ENCODE assay signal across 2 cellular contexts in the genomic region with DNA sequence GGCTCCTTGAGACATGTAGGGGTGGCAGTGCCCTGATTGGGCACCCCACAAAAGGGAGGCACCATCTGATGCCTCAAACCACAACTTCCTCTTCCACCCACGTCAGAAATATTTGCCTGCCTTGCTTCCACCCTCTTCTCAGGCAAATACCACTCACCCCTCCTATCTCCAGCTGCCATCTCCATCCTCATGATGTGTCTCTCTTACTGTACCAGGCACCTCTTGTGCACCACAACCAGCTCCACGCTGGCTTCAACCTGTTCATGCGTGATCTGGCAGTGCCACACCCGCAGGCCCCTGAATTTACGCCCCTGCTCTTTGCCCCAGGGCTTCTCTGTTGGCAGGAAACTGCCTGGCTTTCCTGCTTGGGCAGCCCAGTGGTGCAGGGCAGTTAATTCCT.
TF ChIP-seq lines count a peak whose summit lies in the region.

No MANE protein-coding gene starts in this region.

TF ChIP-seq in HCT116, 20 proteins besides CTCF, POLR2A, EP300 and RAD21:
- TF ChIP-seq YY1 (IDR thresholded peaks at IDR 0.05; ENCODE audit: extremely low read depth, insufficient replicate concordance, low read depth, low read length), result no peak
- TF ChIP-seq, protein P1, sequence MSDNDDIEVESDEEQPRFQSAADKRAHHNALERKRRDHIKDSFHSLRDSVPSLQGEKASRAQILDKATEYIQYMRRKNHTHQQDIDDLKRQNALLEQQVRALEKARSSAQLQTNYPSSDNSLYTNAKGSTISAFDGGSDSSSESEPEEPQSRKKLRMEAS (IDR thresholded peaks at IDR 0.05), result no peak
- TF ChIP-seq SP1 (IDR thresholded peaks at IDR 0.05; ENCODE audit: low read depth), result no peak
- no peak for TF ChIP-seq FOSL1 (IDR thresholded peaks at IDR 0.05; ENCODE audit: low read depth)
- TF ChIP-seq SRF (IDR thresholded peaks at IDR 0.05; ENCODE audit: low read depth), result no peak
- TF ChIP-seq, protein P2, sequence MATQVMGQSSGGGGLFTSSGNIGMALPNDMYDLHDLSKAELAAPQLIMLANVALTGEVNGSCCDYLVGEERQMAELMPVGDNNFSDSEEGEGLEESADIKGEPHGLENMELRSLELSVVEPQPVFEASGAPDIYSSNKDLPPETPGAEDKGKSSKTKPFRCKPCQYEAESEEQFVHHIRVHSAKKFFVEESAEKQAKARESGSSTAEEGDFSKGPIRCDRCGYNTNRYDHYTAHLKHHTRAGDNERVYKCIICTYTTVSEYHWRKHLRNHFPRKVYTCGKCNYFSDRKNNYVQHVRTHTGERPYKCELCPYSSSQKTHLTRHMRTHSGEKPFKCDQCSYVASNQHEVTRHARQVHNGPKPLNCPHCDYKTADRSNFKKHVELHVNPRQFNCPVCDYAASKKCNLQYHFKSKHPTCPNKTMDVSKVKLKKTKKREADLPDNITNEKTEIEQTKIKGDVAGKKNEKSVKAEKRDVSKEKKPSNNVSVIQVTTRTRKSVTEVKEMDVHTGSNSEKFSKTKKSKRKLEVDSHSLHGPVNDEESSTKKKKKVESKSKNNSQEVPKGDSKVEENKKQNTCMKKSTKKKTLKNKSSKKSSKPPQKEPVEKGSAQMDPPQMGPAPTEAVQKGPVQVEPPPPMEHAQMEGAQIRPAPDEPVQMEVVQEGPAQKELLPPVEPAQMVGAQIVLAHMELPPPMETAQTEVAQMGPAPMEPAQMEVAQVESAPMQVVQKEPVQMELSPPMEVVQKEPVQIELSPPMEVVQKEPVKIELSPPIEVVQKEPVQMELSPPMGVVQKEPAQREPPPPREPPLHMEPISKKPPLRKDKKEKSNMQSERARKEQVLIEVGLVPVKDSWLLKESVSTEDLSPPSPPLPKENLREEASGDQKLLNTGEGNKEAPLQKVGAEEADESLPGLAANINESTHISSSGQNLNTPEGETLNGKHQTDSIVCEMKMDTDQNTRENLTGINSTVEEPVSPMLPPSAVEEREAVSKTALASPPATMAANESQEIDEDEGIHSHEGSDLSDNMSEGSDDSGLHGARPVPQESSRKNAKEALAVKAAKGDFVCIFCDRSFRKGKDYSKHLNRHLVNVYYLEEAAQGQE (IDR thresholded peaks at IDR 0.05; ENCODE audit: low read depth), result no peak
- no peak for TF ChIP-seq POLR2AphosphoS5 (IDR thresholded peaks at IDR 0.05; ENCODE audit: low read depth, low read length)
- TF ChIP-seq JUND (IDR thresholded peaks at IDR 0.05), result no peak
- TF ChIP-seq CBX3 (IDR thresholded peaks at IDR 0.05; ENCODE audit: low read depth), result no peak

TF ChIP-seq in H1, 55 proteins besides CTCF, POLR2A, EP300 and RAD21:
- TF ChIP-seq, protein P3, sequence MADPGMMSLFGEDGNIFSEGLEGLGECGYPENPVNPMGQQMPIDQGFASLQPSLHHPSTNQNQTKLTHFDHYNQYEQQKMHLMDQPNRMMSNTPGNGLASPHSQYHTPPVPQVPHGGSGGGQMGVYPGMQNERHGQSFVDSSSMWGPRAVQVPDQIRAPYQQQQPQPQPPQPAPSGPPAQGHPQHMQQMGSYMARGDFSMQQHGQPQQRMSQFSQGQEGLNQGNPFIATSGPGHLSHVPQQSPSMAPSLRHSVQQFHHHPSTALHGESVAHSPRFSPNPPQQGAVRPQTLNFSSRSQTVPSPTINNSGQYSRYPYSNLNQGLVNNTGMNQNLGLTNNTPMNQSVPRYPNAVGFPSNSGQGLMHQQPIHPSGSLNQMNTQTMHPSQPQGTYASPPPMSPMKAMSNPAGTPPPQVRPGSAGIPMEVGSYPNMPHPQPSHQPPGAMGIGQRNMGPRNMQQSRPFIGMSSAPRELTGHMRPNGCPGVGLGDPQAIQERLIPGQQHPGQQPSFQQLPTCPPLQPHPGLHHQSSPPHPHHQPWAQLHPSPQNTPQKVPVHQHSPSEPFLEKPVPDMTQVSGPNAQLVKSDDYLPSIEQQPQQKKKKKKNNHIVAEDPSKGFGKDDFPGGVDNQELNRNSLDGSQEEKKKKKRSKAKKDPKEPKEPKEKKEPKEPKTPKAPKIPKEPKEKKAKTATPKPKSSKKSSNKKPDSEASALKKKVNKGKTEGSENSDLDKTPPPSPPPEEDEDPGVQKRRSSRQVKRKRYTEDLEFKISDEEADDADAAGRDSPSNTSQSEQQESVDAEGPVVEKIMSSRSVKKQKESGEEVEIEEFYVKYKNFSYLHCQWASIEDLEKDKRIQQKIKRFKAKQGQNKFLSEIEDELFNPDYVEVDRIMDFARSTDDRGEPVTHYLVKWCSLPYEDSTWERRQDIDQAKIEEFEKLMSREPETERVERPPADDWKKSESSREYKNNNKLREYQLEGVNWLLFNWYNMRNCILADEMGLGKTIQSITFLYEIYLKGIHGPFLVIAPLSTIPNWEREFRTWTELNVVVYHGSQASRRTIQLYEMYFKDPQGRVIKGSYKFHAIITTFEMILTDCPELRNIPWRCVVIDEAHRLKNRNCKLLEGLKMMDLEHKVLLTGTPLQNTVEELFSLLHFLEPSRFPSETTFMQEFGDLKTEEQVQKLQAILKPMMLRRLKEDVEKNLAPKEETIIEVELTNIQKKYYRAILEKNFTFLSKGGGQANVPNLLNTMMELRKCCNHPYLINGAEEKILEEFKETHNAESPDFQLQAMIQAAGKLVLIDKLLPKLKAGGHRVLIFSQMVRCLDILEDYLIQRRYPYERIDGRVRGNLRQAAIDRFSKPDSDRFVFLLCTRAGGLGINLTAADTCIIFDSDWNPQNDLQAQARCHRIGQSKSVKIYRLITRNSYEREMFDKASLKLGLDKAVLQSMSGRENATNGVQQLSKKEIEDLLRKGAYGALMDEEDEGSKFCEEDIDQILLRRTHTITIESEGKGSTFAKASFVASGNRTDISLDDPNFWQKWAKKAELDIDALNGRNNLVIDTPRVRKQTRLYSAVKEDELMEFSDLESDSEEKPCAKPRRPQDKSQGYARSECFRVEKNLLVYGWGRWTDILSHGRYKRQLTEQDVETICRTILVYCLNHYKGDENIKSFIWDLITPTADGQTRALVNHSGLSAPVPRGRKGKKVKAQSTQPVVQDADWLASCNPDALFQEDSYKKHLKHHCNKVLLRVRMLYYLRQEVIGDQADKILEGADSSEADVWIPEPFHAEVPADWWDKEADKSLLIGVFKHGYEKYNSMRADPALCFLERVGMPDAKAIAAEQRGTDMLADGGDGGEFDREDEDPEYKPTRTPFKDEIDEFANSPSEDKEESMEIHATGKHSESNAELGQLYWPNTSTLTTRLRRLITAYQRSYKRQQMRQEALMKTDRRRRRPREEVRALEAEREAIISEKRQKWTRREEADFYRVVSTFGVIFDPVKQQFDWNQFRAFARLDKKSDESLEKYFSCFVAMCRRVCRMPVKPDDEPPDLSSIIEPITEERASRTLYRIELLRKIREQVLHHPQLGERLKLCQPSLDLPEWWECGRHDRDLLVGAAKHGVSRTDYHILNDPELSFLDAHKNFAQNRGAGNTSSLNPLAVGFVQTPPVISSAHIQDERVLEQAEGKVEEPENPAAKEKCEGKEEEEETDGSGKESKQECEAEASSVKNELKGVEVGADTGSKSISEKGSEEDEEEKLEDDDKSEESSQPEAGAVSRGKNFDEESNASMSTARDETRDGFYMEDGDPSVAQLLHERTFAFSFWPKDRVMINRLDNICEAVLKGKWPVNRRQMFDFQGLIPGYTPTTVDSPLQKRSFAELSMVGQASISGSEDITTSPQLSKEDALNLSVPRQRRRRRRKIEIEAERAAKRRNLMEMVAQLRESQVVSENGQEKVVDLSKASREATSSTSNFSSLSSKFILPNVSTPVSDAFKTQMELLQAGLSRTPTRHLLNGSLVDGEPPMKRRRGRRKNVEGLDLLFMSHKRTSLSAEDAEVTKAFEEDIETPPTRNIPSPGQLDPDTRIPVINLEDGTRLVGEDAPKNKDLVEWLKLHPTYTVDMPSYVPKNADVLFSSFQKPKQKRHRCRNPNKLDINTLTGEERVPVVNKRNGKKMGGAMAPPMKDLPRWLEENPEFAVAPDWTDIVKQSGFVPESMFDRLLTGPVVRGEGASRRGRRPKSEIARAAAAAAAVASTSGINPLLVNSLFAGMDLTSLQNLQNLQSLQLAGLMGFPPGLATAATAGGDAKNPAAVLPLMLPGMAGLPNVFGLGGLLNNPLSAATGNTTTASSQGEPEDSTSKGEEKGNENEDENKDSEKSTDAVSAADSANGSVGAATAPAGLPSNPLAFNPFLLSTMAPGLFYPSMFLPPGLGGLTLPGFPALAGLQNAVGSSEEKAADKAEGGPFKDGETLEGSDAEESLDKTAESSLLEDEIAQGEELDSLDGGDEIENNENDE (IDR thresholded peaks at IDR 0.05; ENCODE audit: insufficient replicate concordance, low read length), result no peak
- TF ChIP-seq GTF2F1 (IDR thresholded peaks at IDR 0.05; ENCODE audit: borderline replicate concordance, low read depth, low read length), result no peak
- TF ChIP-seq RBBP5 (IDR thresholded peaks at IDR 0.05; ENCODE audit: borderline replicate concordance, low read depth, low read length), result no peak
